1 cellular context compared by ENCODE assay signal in genomic region chr11:119101759-119102423, GRCh38.
TF ChIP-seq lines count a peak whose summit lies in the region.

Gene DPAGT1 (minus strand): TSS chr11:119101853. CDS start chr11:119101655, 198 bp downstream.

TF ChIP-seq in HepG2, 621 proteins besides CTCF, POLR2A, EP300 and RAD21 (continued from another document and continues in another):
- TF ChIP-seq ZNF142 (CRISPR knock-in tag; IDR thresholded peaks at IDR 0.05) = 0 out of 2 replicates have a peak, but pooled peaks have one; percentile 29
- 0 out of 2 replicates have a peak, but pooled peaks have one; percentile 12 for TF ChIP-seq MTA1 (CRISPR knock-in tag; IDR thresholded peaks at IDR 0.05; ENCODE audit: borderline replicate concordance)
- TF ChIP-seq SRSF1 (optimal IDR thresholded peaks at IDR 0.05; ENCODE audit: low read depth, low read length) = no peak
- TF ChIP-seq PTBP1 (IDR thresholded peaks at IDR 0.05; ENCODE audit: low read depth, low read length, poor library complexity, severe bottlenecking) = no peak
- TF ChIP-seq ASH2L (IDR thresholded peaks at IDR 0.05; ENCODE audit: insufficient read length, low read depth, low read length) = peak; percentile 86
- TF ChIP-seq HBP1 (CRISPR knock-in tag; IDR thresholded peaks at IDR 0.05; ENCODE audit: low read depth) = peak; percentile 86
- peak; percentile 47; the same call in 1 of the 2 replicates for TF ChIP-seq RFXAP (CRISPR knock-in tag; IDR thresholded peaks at IDR 0.05; ENCODE audit: borderline replicate concordance)
- no peak for TF ChIP-seq LBX2 (CRISPR knock-in tag; IDR thresholded peaks at IDR 0.05; ENCODE audit: borderline replicate concordance)
- TF ChIP-seq FOXC1 (CRISPR knock-in tag; IDR thresholded peaks at IDR 0.05; ENCODE audit: borderline replicate concordance) = peak; percentile 67; the same call in 1 of the 2 replicates
- 0 out of 2 replicates have a peak, but pooled peaks have one; percentile 24 for TF ChIP-seq SRF (IDR thresholded peaks at IDR 0.05; ENCODE audit: low read depth, low read length)
- TF ChIP-seq FUBP1 (CRISPR knock-in tag; IDR thresholded peaks at IDR 0.05; ENCODE audit: borderline replicate concordance) = no peak
- 0 out of 2 replicates have a peak, but pooled peaks have one; percentile 41 for TF ChIP-seq SP5 (CRISPR knock-in tag; IDR thresholded peaks at IDR 0.05; ENCODE audit: borderline replicate concordance, low read depth)
- TF ChIP-seq ZBTB8A (CRISPR knock-in tag; IDR thresholded peaks at IDR 0.05; ENCODE audit: borderline replicate concordance, low read depth) = no peak
- TF ChIP-seq ZNF691 (CRISPR knock-in tag; IDR thresholded peaks at IDR 0.05; ENCODE audit: borderline replicate concordance, low read depth) = peak; percentile 7; the same call in 1 of the 2 replicates
- 0 out of 2 replicates have a peak, but pooled peaks have one; percentile 32 for TF ChIP-seq ZNF770 (CRISPR knock-in tag; IDR thresholded peaks at IDR 0.05)
- TF ChIP-seq GABPB1 (CRISPR knock-in tag; IDR thresholded peaks at IDR 0.05) = peak; percentile 93
- 0 out of 2 replicates have a peak, but pooled peaks have one; percentile 67 for TF ChIP-seq ELF4 (CRISPR knock-in tag; IDR thresholded peaks at IDR 0.05; ENCODE audit: borderline replicate concordance)
- 0 out of 2 replicates have a peak, but pooled peaks have one; percentile 56 for TF ChIP-seq ZNF761 (CRISPR knock-in tag; conservative IDR thresholded peaks at IDR 0.05)
- TF ChIP-seq MIXL1 (CRISPR knock-in tag; IDR thresholded peaks at IDR 0.05) = peak; percentile 41
- TF ChIP-seq ARHGAP35 (CRISPR knock-in tag; IDR thresholded peaks at IDR 0.05; ENCODE audit: borderline replicate concordance) = no peak
- no peak for TF ChIP-seq ZNF234 (CRISPR knock-in tag; conservative IDR thresholded peaks at IDR 0.05)
- no peak; the same call in 1 of the 2 replicates for TF ChIP-seq KLF11 (CRISPR knock-in tag; IDR thresholded peaks at IDR 0.05)
- TF ChIP-seq MED1 (CRISPR knock-in tag; IDR thresholded peaks at IDR 0.05) = peak; percentile 6; the same call in 1 of the 2 replicates
- TF ChIP-seq GLMP (CRISPR knock-in tag; IDR thresholded peaks at IDR 0.05; ENCODE audit: borderline replicate concordance) = no peak
- peak; percentile 80 for TF ChIP-seq RAD51 (IDR thresholded peaks at IDR 0.05; ENCODE audit: borderline replicate concordance)
- TF ChIP-seq ZSCAN5A (CRISPR knock-in tag; IDR thresholded peaks at IDR 0.05; ENCODE audit: borderline replicate concordance) = peak; percentile 6; the same call in 1 of the 2 replicates
- peak; percentile 77; the same call in 1 of the 2 replicates for TF ChIP-seq YEATS2 (CRISPR knock-in tag; IDR thresholded peaks at IDR 0.05; ENCODE audit: borderline replicate concordance)
- TF ChIP-seq ISL2 (CRISPR knock-in tag; IDR thresholded peaks at IDR 0.05) = peak; percentile 21; the same call in 1 of the 2 replicates
- peak; percentile 97 for TF ChIP-seq MAX (IDR thresholded peaks at IDR 0.05)
- peak; percentile 34 for TF ChIP-seq KMT2A (CRISPR knock-in tag; IDR thresholded peaks at IDR 0.05)
- TF ChIP-seq POGZ (CRISPR knock-in tag; IDR thresholded peaks at IDR 0.05) = peak; percentile 58
- TF ChIP-seq ZNF83 (CRISPR knock-in tag; IDR thresholded peaks at IDR 0.05; ENCODE audit: borderline replicate concordance) = no peak
- no peak for TF ChIP-seq ZNF337 (CRISPR knock-in tag; IDR thresholded peaks at IDR 0.05; ENCODE audit: borderline replicate concordance, low read depth)
- peak; percentile 89 for TF ChIP-seq THAP11 (CRISPR knock-in tag; IDR thresholded peaks at IDR 0.05)
- no peak for TF ChIP-seq DBP (CRISPR knock-in tag; IDR thresholded peaks at IDR 0.05; ENCODE audit: not compliant biosample characterization)
- no peak for TF ChIP-seq ADNP (CRISPR knock-in tag; IDR thresholded peaks at IDR 0.05)
- peak; percentile 90 for TF ChIP-seq ZNF574 (CRISPR knock-in tag; IDR thresholded peaks at IDR 0.05)
- peak; percentile 96 for TF ChIP-seq KDM5A (IDR thresholded peaks at IDR 0.05; ENCODE audit: borderline replicate concordance, low read length)
- peak; percentile 91 for TF ChIP-seq PHF21A (CRISPR knock-in tag; IDR thresholded peaks at IDR 0.05)
- TF ChIP-seq POLR2AphosphoS5 (IDR thresholded peaks at IDR 0.05; ENCODE audit: low read depth, low read length) = peak; percentile 25
- peak; percentile 67 for TF ChIP-seq ZEB1 (IDR thresholded peaks at IDR 0.05; ENCODE audit: insufficient replicate concordance, low read depth)
